ENCODE assay signal across 27 cellular contexts in genomic region chr2:42115588-42115987, GRCh38. TPM values are rescaled to one million over a fixed set of nuclear protein-coding genes. Genes with fewer than 3 reads are reported as not detected.
DNase-seq lines count a peak whose midpoint lies in the region; ATAC-seq, FAIRE-seq and TF ChIP-seq lines count a peak whose summit lies in the region.
"Had no signal": no experiment of that assay in that cellular context is flagged by ENCODE, and none has a peak within 500 bp of the region (broad histone marks: within the 10 kb centered on the region; RNA-seq: fewer than 3 reads in every experiment).

No MANE protein-coding gene starts in this region.

- H3K36me3 ChIP-seq in CD8-positive, alpha-beta memory T cell (ENCODE audit: insufficient read depth, low read length), result no peaks in the 10 kb centered on the region
- H3K36me3 ChIP-seq in astrocyte (ENCODE audit: insufficient read depth, low read length) (no peaks in the 10 kb centered on the region), HepG2 (replicated peaks in 1 of 2; ENCODE audit: control insufficient read depth in 1 of 2, insufficient read depth in 2 of 2, low read length in 2 of 2) (no peaks in the 10 kb centered on the region), smooth muscle cell (ENCODE audit: low read depth) (no peaks in the 10 kb centered on the region)
- H3K36me3 ChIP-seq: BLaER1, MG63, Peyer's patch had no signal

- peaks cover 0 to under 1% (median 0%) of the 10 kb centered on the region in 5 donors for H3K9me3 Mint-ChIP-seq in CD8-positive, alpha-beta memory T cell
- H3K9me3 Mint-ChIP-seq in astrocyte (ENCODE audit: unreplicated experiment) (no peaks in the 10 kb centered on the region), nephron progenitor cell (peaks cover 2% of the 10 kb centered on the region)
- H3K9me3 Mint-ChIP-seq: CD4-positive, alpha-beta T cell had no signal

- TF ChIP-seq EP300 in HepG2 (IDR thresholded peaks at IDR 0.05; ENCODE audit: low read depth in 2 of 2, low read length in 2 of 2), result no peak
- no peak for TF ChIP-seq EP300 in HepG2 (CRISPR knock-in tag; IDR thresholded peaks at IDR 0.05; ENCODE audit: borderline replicate concordance)

- no peak for TF ChIP-seq RAD21 in HepG2 (CRISPR knock-in tag; IDR thresholded peaks at IDR 0.05)

- FAIRE-seq in astrocyte (lab: Jason Lieb, UNC), result no peak
- no peak for FAIRE-seq in HepG2 (lab: Jason Lieb, UNC)
- FAIRE-seq: A204.1, GM12892, GM19239, HTR-8/SVneo had no signal

- H3K4me2 ChIP-seq in astrocyte (ENCODE audit: low read length) (no peak overlapping the region), HepG2 (ENCODE audit: low read depth, low read length) (no peak overlapping the region), smooth muscle cell (no peak overlapping the region)
- H3K4me2 ChIP-seq: BLaER1 had no signal

- peaks cover 59% of the 10 kb centered on the region for H3K4me1 ChIP-seq in CD8-positive, alpha-beta memory T cell (ENCODE audit: insufficient read depth, low read length)
- peaks cover 22% of the 10 kb centered on the region for H3K4me1 ChIP-seq in astrocyte (ENCODE audit: insufficient read depth, low read length)
- H3K4me1 ChIP-seq in HepG2 (ENCODE audit: insufficient read depth, low read length), result peaks cover 91% of the 10 kb centered on the region
- peaks cover 11% of the 10 kb centered on the region for H3K4me1 ChIP-seq in smooth muscle cell (ENCODE audit: low read depth)

- H3K9ac ChIP-seq in astrocyte (ENCODE audit: low read length) (no peak overlapping the region), HepG2 (ENCODE audit: insufficient read depth, low read depth, low read length) (no peak overlapping the region), smooth muscle cell (ENCODE audit: low read depth) (no peak overlapping the region)
- H3K9ac ChIP-seq: BLaER1 had no signal

- WGBS in HepG2 (ENCODE audit: low lambda C conversion rate), result 92% methylated on average over 4 of the region's 4 CpGs
- WGBS in smooth muscle cell (ENCODE audit: low lambda C conversion rate), result 93% methylated on average over 4 of the region's 4 CpGs

- intact Hi-C loops in HepG2 (cut with micrococcal nuclease; ENCODE audit: unreplicated experiment), result no loop called here

- peaks cover 0 to 2% (median 0%) of the 10 kb centered on the region in 3 donors for H3K36me3 Mint-ChIP-seq in CD8-positive, alpha-beta memory T cell
- H3K36me3 Mint-ChIP-seq in astrocyte (ENCODE audit: low read depth, unreplicated experiment) (no peaks in the 10 kb centered on the region), nephron progenitor cell (ENCODE audit: low read depth) (no peaks in the 10 kb centered on the region)

- H3K4me1 Mint-ChIP-seq in CD8-positive, alpha-beta memory T cell, result peaks cover 50 to 80% (median 68%) of the 10 kb centered on the region in 3 donors
- H3K4me1 Mint-ChIP-seq in astrocyte (ENCODE audit: low read depth, unreplicated experiment) (peaks cover 31% of the 10 kb centered on the region), nephron progenitor cell (peaks cover 44% of the 10 kb centered on the region)

- POLR2A ChIA-PET in CD8-positive, alpha-beta memory T cell (lab: Charles Lee), result no interaction called here
- POLR2A ChIA-PET in HepG2 (lab: Yijun Ruan, JAX), result interaction anchor here (0.6 to 7.1 kb wide), 4 partner anchors 9 to 124 kb away, joined by 3 to 59 read pairs (median 30); no protein-coding TSS in a partner anchor

- BruUV-seq in HepG2 (replicated peaks; lab: Mats Ljungman, UMichigan), result no TSS peak

- peak overlapping the region in 5 of 8 donors; percentile 2 to 84 (median 15) for H3K27ac Mint-ChIP-seq in CD8-positive, alpha-beta memory T cell
- H3K27ac Mint-ChIP-seq in astrocyte (ENCODE audit: unreplicated experiment) (peak overlapping the region; percentile 36), nephron progenitor cell (peak overlapping the region; percentile 19)

- peak overlapping the region in 1 of 7 donors; percentile 44 for H3K4me3 Mint-ChIP-seq in CD8-positive, alpha-beta memory T cell
- no peak overlapping the region for H3K4me3 Mint-ChIP-seq in astrocyte (ENCODE audit: unreplicated experiment)
- H3K4me3 Mint-ChIP-seq in nephron progenitor cell, result no peak overlapping the region
- H3K4me3 Mint-ChIP-seq: CD4-positive, alpha-beta T cell had no signal

- no peak for TF ChIP-seq POLR2A in HepG2 (IDR thresholded peaks at IDR 0.05; ENCODE audit: insufficient read depth in 1 of 2, low read depth in 2 of 2, low read length in 2 of 2)

- H2AFZ ChIP-seq in astrocyte (ENCODE audit: low read depth, low read length) (no peak overlapping the region), HepG2 (ENCODE audit: low read length) (no peak overlapping the region), smooth muscle cell (ENCODE audit: low read depth) (no peak overlapping the region)

- H3K9me3 ChIP-seq in CD8-positive, alpha-beta memory T cell (ENCODE audit: low read length), result no peaks in the 10 kb centered on the region
- H3K9me3 ChIP-seq in astrocyte (ENCODE audit: insufficient read depth, low read depth, low read length), result no peaks in the 10 kb centered on the region
- H3K9me3 ChIP-seq in HepG2 (ENCODE audit: low read length), result no peaks in the 10 kb centered on the region
- H3K9me3 ChIP-seq in smooth muscle cell (replicated peaks; ENCODE audit: low read depth), result no peaks in the 10 kb centered on the region
- H3K9me3 ChIP-seq: BLaER1, MG63, Peyer's patch had no signal

- in situ Hi-C loops in HepG2 (cut with HindIII; ENCODE audit: extremely low pct_ligation_motif_present, low pct_unique_long_range_greater_than_20kb), result no loop called here

- no peak overlapping the region for H3K4me3 ChIP-seq in CD8-positive, alpha-beta memory T cell (ENCODE audit: low read length)
- H3K4me3 ChIP-seq in astrocyte (ENCODE audit: insufficient read depth, low read depth, low read length) (no peak overlapping the region), HepG2 (replicated peaks in 1 of 3; ENCODE audit: insufficient read depth in 1 of 3, low read depth in 2 of 3, low read length in 3 of 3) (no peak overlapping the region), smooth muscle cell (no peak overlapping the region)
- H3K4me3 ChIP-seq: BLaER1, MG63, Peyer's patch, SK-N-MC had no signal

- TF ChIP-seq CTCF in astrocyte (IDR thresholded peaks at IDR 0.05; ENCODE audit: insufficient read depth, low read depth, low read length) (no peak), HepG2 (CRISPR knock-in tag; IDR thresholded peaks at IDR 0.05) (no peak), nephron progenitor cell (IDR thresholded peaks at IDR 0.05) (no peak), smooth muscle cell (IDR thresholded peaks at IDR 0.05; ENCODE audit: borderline replicate concordance, insufficient read depth, poor library complexity, severe bottlenecking) (no peak)

- no peaks in the 10 kb centered on the region for H3K27me3 Mint-ChIP-seq in CD8-positive, alpha-beta memory T cell
- peaks cover 1% of the 10 kb centered on the region for H3K27me3 Mint-ChIP-seq in astrocyte (ENCODE audit: low read depth, unreplicated experiment)
- H3K27me3 Mint-ChIP-seq in nephron progenitor cell (ENCODE audit: low read depth, poor library complexity), result no peaks in the 10 kb centered on the region
- H3K27me3 Mint-ChIP-seq: CD4-positive, alpha-beta T cell had no signal

- no peaks in the 10 kb centered on the region for H4K20me1 ChIP-seq in astrocyte (ENCODE audit: insufficient read depth, low read length)
- H4K20me1 ChIP-seq in HepG2 (ENCODE audit: insufficient read depth, low read length), result no peaks in the 10 kb centered on the region
- no peaks in the 10 kb centered on the region for H4K20me1 ChIP-seq in smooth muscle cell (ENCODE audit: low read depth)
- H4K20me1 ChIP-seq: BLaER1 had no signal

- DNase-seq in CD8-positive, alpha-beta memory T cell, result no peak
- DNase-seq in astrocyte (ENCODE audit: low read depth), result no peak
- DNase-seq in HepG2 (ENCODE audit: low spot score), result no peak
- DNase-seq in nephron progenitor cell, result no peak
- DNase-seq in NCI-H1092 (lab: John Stamatoyannopoulos, UW), result no peak
- no peak for DNase-seq in smooth muscle cell (lab: John Stamatoyannopoulos, UW; ENCODE audit: unreplicated experiment)
- no peak for DNase-seq in NCI-H524 treated with DMSO at 0.1 percent for 48 hours (lab: John Stamatoyannopoulos, UW)
- DNase-seq: CD4-positive, alpha-beta T cell; DMS 273 treated with DMSO at 0.1 percent for 48 hours; DMS79 treated with DMSO at 0.1 percent for 48 hours; GF-D8; H7; KG1; MG63; NCI-H1417; NCI-H1694; NCI-H2029 treated with DMSO at 0.1 percent for 48 hours; NCI-H446 treated with DMSO at 0.1 percent for 48 hours; NCI-H69; Peyer's patch; SIG-M5 had no signal

- H3K27ac ChIP-seq in CD8-positive, alpha-beta memory T cell (ENCODE audit: low read depth, low read length), result no peak overlapping the region
- H3K27ac ChIP-seq in astrocyte (ENCODE audit: low read depth, low read length) (no peak overlapping the region), HepG2 (ENCODE audit: extremely low read length, insufficient read depth, low read length) (peak overlapping the region; percentile 71), smooth muscle cell (ENCODE audit: low read depth) (no peak overlapping the region)
- H3K27ac ChIP-seq: BLaER1, Peyer's patch, SK-N-MC had no signal

- CTCF ChIA-PET in CD8-positive, alpha-beta memory T cell (lab: Charles Lee), result interaction anchor here (0.6 to 3.0 kb wide), 3 partner anchors 15 to 21 kb away, joined by 3 to 10 read pairs (median 5); no protein-coding TSS in a partner anchor
- CTCF ChIA-PET in HepG2 (lab: Yijun Ruan, JAX; ENCODE audit: low intra/inter-chr PET ratio, low total read pairs), result no interaction called here

- peaks cover 13% of the 10 kb centered on the region for H3F3A ChIP-seq in smooth muscle cell (ENCODE audit: low read depth)

- no peaks in the 10 kb centered on the region for H3K79me2 ChIP-seq in astrocyte (ENCODE audit: insufficient read depth, low read length)
- peaks cover 10% of the 10 kb centered on the region for H3K79me2 ChIP-seq in HepG2 (ENCODE audit: insufficient read depth, low read length)
- H3K79me2 ChIP-seq in smooth muscle cell (ENCODE audit: low read depth), result no peaks in the 10 kb centered on the region

- ATAC-seq in HepG2, result no peak

- H3K27me3 ChIP-seq in CD8-positive, alpha-beta memory T cell (ENCODE audit: insufficient read depth, low read length, poor library complexity, severe bottlenecking), result no peaks in the 10 kb centered on the region
- H3K27me3 ChIP-seq in astrocyte (ENCODE audit: insufficient read depth, low read length) (no peaks in the 10 kb centered on the region), HepG2 (ENCODE audit: control insufficient read depth in 1 of 2, insufficient read depth in 2 of 2, low read length in 2 of 2) (no peaks in the 10 kb centered on the region), smooth muscle cell (ENCODE audit: low read depth) (no peaks in the 10 kb centered on the region)
- H3K27me3 ChIP-seq: BLaER1, MG63, Peyer's patch had no signal

RNA-seq across cellular contexts. Expression of gene EML4, which starts 53.6 kb away (rescaled TPM):
- 10 to 100 TPM; 58.0 to 61.5 TPM for total RNA-seq in CD8-positive, alpha-beta memory T cell
- polyA plus RNA-seq in CD8-positive, alpha-beta memory T cell, result 70.8 TPM
- 68.2 and 71.9 TPM in 2 replicates for total RNA-seq in astrocyte
- 243 and 362 TPM in 2 replicates for total RNA-seq in HepG2 (2016; rRNA removed; fragmentation: Illumina TruSeq; extraction: Trizol)
- 33.1 and 38.2 TPM in 2 replicates for total RNA-seq in HepG2 (2016; cell fraction: cytosol; rRNA removed; fragmentation: Illumina TruSeq; extraction: Trizol; ENCODE audit: low read depth)
- 236 and 353 TPM in 2 replicates for total RNA-seq in HepG2 (2016; cell fraction: insoluble cytoplasmic fraction; rRNA removed; fragmentation: Illumina TruSeq; extraction: Trizol)
- total RNA-seq in HepG2 (2016; cell fraction: membrane; rRNA removed; fragmentation: Illumina TruSeq; extraction: Trizol), result 84.2 and 89.8 TPM in 2 replicates
- 261 and 283 TPM in 2 replicates for total RNA-seq in HepG2 (2016; cell fraction: nucleus; rRNA removed; fragmentation: Illumina TruSeq; extraction: Trizol)
- polyA plus RNA-seq in HepG2 (2011; rRNA removed), result 355 and 476 TPM in 2 replicates
- polyA plus RNA-seq in HepG2 (2011; cell fraction: cytosol; rRNA removed), result 199 and 296 TPM in 2 replicates
- 364 and 369 TPM in 2 replicates for polyA plus RNA-seq in HepG2 (2011; cell fraction: nucleus; rRNA removed)
- 244 and 400 TPM in 2 replicates for polyA plus RNA-seq in HepG2 (2012)
- polyA plus RNA-seq in HepG2 (2016; cell fraction: cytosol; fragmentation: Illumina TruSeq; extraction: Trizol; ENCODE audit: low read depth), result 6.9 and 8.0 TPM in 2 replicates
- 247 and 266 TPM in 2 replicates for polyA plus RNA-seq in HepG2 (2016; cell fraction: insoluble cytoplasmic fraction; fragmentation: Illumina TruSeq; extraction: Trizol; ENCODE audit: low read depth)
- polyA plus RNA-seq in HepG2 (2016; cell fraction: membrane; fragmentation: Illumina TruSeq; extraction: Trizol; ENCODE audit: low read depth), result 32.1 and 33.7 TPM in 2 replicates
- 219 and 231 TPM in 2 replicates for polyA plus RNA-seq in HepG2 (2016; cell fraction: nucleus; fragmentation: Illumina TruSeq; extraction: Trizol; ENCODE audit: insufficient read depth, low read depth)
- polyA minus RNA-seq in HepG2 (2011; rRNA and poly(A)+ RNA removed; ENCODE audit: low replicate concordance), result 36.9 and 556 TPM in 2 replicates
- 400 and 421 TPM in 2 replicates for polyA minus RNA-seq in HepG2 (2011; cell fraction: cytosol; rRNA and poly(A)+ RNA removed)
- polyA minus RNA-seq in HepG2 (2011; cell fraction: nucleus; rRNA and poly(A)+ RNA removed), result 1,279 and 1,350 TPM in 2 replicates
- 46.2 and 55.9 TPM in 2 replicates for total RNA-seq in smooth muscle cell
- 33.6 and 39.9 TPM in 2 replicates for polyA plus RNA-seq in smooth muscle cell
